Comparison of ENCODE assay signal across 2 cellular contexts in the genomic region with DNA sequence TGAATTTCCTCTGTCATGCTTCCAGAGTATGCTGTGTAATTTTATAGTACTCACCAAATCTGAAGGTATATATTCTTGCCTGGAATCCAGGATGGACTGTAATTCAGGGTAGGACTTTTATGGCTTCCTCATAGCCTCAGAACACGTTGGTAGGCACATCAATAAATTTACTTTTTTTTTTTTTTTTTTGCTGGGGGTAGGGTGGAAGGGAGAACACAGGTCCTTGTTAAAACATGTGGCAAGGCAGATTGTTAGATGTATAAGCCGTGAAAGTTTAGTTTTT.
TF ChIP-seq lines count a peak whose summit lies in the region.

No MANE protein-coding gene starts in this region.

TF ChIP-seq in SK-N-SH treated with all-trans-retinoic acid at 6 μM for 48 hours, 23 proteins besides CTCF, POLR2A, EP300 and RAD21:
- TF ChIP-seq ZNF565 (CRISPR knock-in tag; conservative IDR thresholded peaks at IDR 0.05; ENCODE audit: low read depth) (no peak), TOX (CRISPR knock-in tag; IDR thresholded peaks at IDR 0.05; ENCODE audit: borderline replicate concordance) (no peak), CSDC2 (CRISPR knock-in tag; IDR thresholded peaks at IDR 0.05) (no peak), SNAI2 (CRISPR knock-in tag; IDR thresholded peaks at IDR 0.05) (no peak), TCF4 (CRISPR knock-in tag; IDR thresholded peaks at IDR 0.05; ENCODE audit: borderline replicate concordance) (no peak), GLIS3 (CRISPR knock-in tag; IDR thresholded peaks at IDR 0.05) (no peak), RARB (CRISPR knock-in tag; IDR thresholded peaks at IDR 0.05) (no peak), ESRRG (CRISPR knock-in tag; IDR thresholded peaks at IDR 0.05) (no peak), ZC3H10 (CRISPR knock-in tag; IDR thresholded peaks at IDR 0.05) (no peak), TSHZ2 (CRISPR knock-in tag; IDR thresholded peaks at IDR 0.05) (no peak)
- TF ChIP-seq, protein P1, sequence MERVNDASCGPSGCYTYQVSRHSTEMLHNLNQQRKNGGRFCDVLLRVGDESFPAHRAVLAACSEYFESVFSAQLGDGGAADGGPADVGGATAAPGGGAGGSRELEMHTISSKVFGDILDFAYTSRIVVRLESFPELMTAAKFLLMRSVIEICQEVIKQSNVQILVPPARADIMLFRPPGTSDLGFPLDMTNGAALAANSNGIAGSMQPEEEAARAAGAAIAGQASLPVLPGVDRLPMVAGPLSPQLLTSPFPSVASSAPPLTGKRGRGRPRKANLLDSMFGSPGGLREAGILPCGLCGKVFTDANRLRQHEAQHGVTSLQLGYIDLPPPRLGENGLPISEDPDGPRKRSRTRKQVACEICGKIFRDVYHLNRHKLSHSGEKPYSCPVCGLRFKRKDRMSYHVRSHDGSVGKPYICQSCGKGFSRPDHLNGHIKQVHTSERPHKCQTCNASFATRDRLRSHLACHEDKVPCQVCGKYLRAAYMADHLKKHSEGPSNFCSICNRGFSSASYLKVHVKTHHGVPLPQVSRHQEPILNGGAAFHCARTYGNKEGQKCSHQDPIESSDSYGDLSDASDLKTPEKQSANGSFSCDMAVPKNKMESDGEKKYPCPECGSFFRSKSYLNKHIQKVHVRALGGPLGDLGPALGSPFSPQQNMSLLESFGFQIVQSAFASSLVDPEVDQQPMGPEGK (CRISPR knock-in tag; IDR thresholded peaks at IDR 0.05; ENCODE audit: borderline replicate concordance), result no peak
- TF ChIP-seq, protein P2, sequence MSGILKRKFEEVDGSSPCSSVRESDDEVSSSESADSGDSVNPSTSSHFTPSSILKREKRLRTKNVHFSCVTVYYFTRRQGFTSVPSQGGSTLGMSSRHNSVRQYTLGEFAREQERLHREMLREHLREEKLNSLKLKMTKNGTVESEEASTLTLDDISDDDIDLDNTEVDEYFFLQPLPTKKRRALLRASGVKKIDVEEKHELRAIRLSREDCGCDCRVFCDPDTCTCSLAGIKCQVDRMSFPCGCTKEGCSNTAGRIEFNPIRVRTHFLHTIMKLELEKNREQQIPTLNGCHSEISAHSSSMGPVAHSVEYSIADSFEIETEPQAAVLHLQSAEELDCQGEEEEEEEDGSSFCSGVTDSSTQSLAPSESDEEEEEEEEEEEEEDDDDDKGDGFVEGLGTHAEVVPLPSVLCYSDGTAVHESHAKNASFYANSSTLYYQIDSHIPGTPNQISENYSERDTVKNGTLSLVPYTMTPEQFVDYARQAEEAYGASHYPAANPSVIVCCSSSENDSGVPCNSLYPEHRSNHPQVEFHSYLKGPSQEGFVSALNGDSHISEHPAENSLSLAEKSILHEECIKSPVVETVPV (CRISPR knock-in tag; IDR thresholded peaks at IDR 0.05), result no peak

TF ChIP-seq in SK-N-SH, 30 proteins besides CTCF, POLR2A, EP300 and RAD21:
- TF ChIP-seq FOSL2 (IDR thresholded peaks at IDR 0.05; ENCODE audit: borderline replicate concordance, low read depth) (no peak), NFIC (IDR thresholded peaks at IDR 0.05; ENCODE audit: borderline replicate concordance) (no peak), RFX5 (IDR thresholded peaks at IDR 0.05; ENCODE audit: low read length) (no peak), TEAD4 (IDR thresholded peaks at IDR 0.05; ENCODE audit: borderline replicate concordance, insufficient read depth) (no peak), EZH2phosphoT487 (IDR thresholded peaks at IDR 0.05; ENCODE audit: borderline replicate concordance, low read depth) (no peak), IRF3 (IDR thresholded peaks at IDR 0.05; ENCODE audit: low read depth, low read length) (no peak), TCF12 (IDR thresholded peaks at IDR 0.05) (no peak), TAF1 (IDR thresholded peaks at IDR 0.05; ENCODE audit: borderline replicate concordance, low read depth, low read length) (no peak), GABPA (IDR thresholded peaks at IDR 0.05; ENCODE audit: low read depth) (no peak), SMC3 (IDR thresholded peaks at IDR 0.05; ENCODE audit: low read depth, low read length) (no peak), ELF1 (IDR thresholded peaks at IDR 0.05) (no peak), GATA2 (CRISPR knock-in tag; IDR thresholded peaks at IDR 0.05) (no peak), CHD2 (IDR thresholded peaks at IDR 0.05; ENCODE audit: low read length, partially characterized antibody) (no peak)
- TF ChIP-seq, protein P3, sequence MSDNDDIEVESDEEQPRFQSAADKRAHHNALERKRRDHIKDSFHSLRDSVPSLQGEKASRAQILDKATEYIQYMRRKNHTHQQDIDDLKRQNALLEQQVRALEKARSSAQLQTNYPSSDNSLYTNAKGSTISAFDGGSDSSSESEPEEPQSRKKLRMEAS (IDR thresholded peaks at IDR 0.05; ENCODE audit: low read depth), result no peak
- TF ChIP-seq, protein P4, sequence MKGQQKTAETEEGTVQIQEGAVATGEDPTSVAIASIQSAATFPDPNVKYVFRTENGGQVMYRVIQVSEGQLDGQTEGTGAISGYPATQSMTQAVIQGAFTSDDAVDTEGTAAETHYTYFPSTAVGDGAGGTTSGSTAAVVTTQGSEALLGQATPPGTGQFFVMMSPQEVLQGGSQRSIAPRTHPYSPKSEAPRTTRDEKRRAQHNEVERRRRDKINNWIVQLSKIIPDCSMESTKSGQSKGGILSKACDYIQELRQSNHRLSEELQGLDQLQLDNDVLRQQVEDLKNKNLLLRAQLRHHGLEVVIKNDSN (IDR thresholded peaks at IDR 0.05; ENCODE audit: borderline replicate concordance, low read depth), result no peak
